11 cellular contexts compared by ENCODE assay signal in genomic region chr6:30358340-30358679, GRCh38. TPM values are rescaled to one million over a fixed set of nuclear protein-coding genes. Genes with fewer than 3 reads are reported as not detected.
DNase-seq lines count a peak whose midpoint lies in the region; ATAC-seq, FAIRE-seq and TF ChIP-seq lines count a peak whose summit lies in the region.
"Had no signal": no experiment of that assay in that cellular context is flagged by ENCODE, and none has a peak within 500 bp of the region (broad histone marks: within the 10 kb centered on the region; RNA-seq: fewer than 3 reads in every experiment).

No MANE protein-coding gene starts in this region.

- no peak overlapping the region for H3K27ac Mint-ChIP-seq in stimulated activated naive CD8-positive, alpha-beta T cell treated with anti-CD3 and anti-CD28 coated beads, Interleukin-15, Interleukin-2, amounts not matched to agents 100 ng/mL and 50 ng/mL, for 24 hours
- H3K27ac Mint-ChIP-seq in natural killer cell, result no peak overlapping the region
- H3K27ac Mint-ChIP-seq in Caco-2 (ENCODE audit: unreplicated experiment), result no peak overlapping the region

- peaks cover 0 to 6% (median 2%) of the 10 kb centered on the region in 4 experiments; a peak in 4 of 7 replicates for H3K4me1 ChIP-seq in H1 (replicated peaks in 1 of 4; ENCODE audit: control insufficient read depth in 3 of 4, insufficient read depth in 4 of 4, low read length in 3 of 4)
- no peaks in the 10 kb centered on the region for H3K4me1 ChIP-seq in Caco-2
- H3K4me1 ChIP-seq: BLaER1, gastrocnemius medialis had no signal

- no peaks in the 10 kb centered on the region for H3K4me1 Mint-ChIP-seq in stimulated activated naive CD8-positive, alpha-beta T cell treated with anti-CD3 and anti-CD28 coated beads, Interleukin-15, Interleukin-2, amounts not matched to agents 100 ng/mL and 50 ng/mL, for 24 hours (ENCODE audit: low read depth)
- H3K4me1 Mint-ChIP-seq in natural killer cell (peaks cover 6 to 9% of the 10 kb centered on the region in 2 donors), Caco-2 (ENCODE audit: low read depth, unreplicated experiment) (no peaks in the 10 kb centered on the region)

- H4K91ac ChIP-seq in H1 (replicated peaks; ENCODE audit: insufficient read length, low read length), result no peak overlapping the region

- H3K23ac ChIP-seq in H1 (ENCODE audit: insufficient read length), result no peak overlapping the region

- intact Hi-C loops in natural killer cell (cut with micrococcal nuclease), result no loop called here
- intact Hi-C loops in Caco-2 (cut with micrococcal nuclease; ENCODE audit: unreplicated experiment), result loop anchor here (5.0 kb wide), 1 partner anchor 121 kb away; no protein-coding TSS in a partner anchor

- TF ChIP-seq CTCF in H1 (IDR thresholded peaks at IDR 0.05; ENCODE audit: control extremely low read depth in 1 of 3, insufficient read depth in 1 of 3, low read depth in 1 of 3, low read length in 3 of 3), result no peak
- TF ChIP-seq CTCF in natural killer cell (IDR thresholded peaks at IDR 0.05), result no peak
- no peak for TF ChIP-seq CTCF in Caco-2 (IDR thresholded peaks at IDR 0.05; ENCODE audit: insufficient read depth in 1 of 2, low read depth in 1 of 2, low read length in 1 of 2, severe bottlenecking in 1 of 2, unreplicated experiment in 1 of 2)

- no peak overlapping the region for H3K56ac ChIP-seq in H1 (replicated peaks; ENCODE audit: insufficient read length, low read depth, low read length)

- H2BK120ac ChIP-seq in H1 (replicated peaks; ENCODE audit: low read depth, low read length), result no peak overlapping the region

- peak overlapping the region; percentile 95; the same call in 1 of the 2 replicates for H2AFZ ChIP-seq in H1 (ENCODE audit: low read length)

- no peak overlapping the region for H4K8ac ChIP-seq in H1 (ENCODE audit: extremely low read depth, insufficient read depth, low read length)

- no peak overlapping the region for H2AK5ac ChIP-seq in H1 (ENCODE audit: low read depth, low read length)

- no peak overlapping the region for H4K5ac ChIP-seq in H1 (ENCODE audit: insufficient read length, low read depth, low read length)

- H2BK12ac ChIP-seq in H1 (ENCODE audit: low read depth, low read length), result no peak overlapping the region

- CTCF ChIA-PET in H1 (lab: Charles Lee; ENCODE audit: partially characterized antibody), result interaction anchor here (0.7 to 3.6 kb wide), 18 partner anchors 9 to 145 kb away, joined by 3 to 32 read pairs (median 4); partner anchors contain the start of genes TRIM26 and TRIM39
- CTCF ChIA-PET in Caco-2 (lab: Charles Lee), result interaction anchor here (1.0 to 1.4 kb wide), 2 partner anchors 40 to 95 kb away, joined by 4 to 5 read pairs; no protein-coding TSS in a partner anchor

- H2BK15ac ChIP-seq in H1 (ENCODE audit: low read length), result no peak overlapping the region

- peaks cover 5% of the 10 kb centered on the region for H3K23me2 ChIP-seq in H1 (ENCODE audit: low read depth, low read length)

- H4K20me1 ChIP-seq in H1 (replicated peaks in 1 of 2; ENCODE audit: control insufficient read depth in 1 of 2, insufficient read depth in 2 of 2, low read length in 2 of 2), result no peaks in the 10 kb centered on the region
- H4K20me1 ChIP-seq: BLaER1 had no signal

- no peak overlapping the region for H3K4ac ChIP-seq in H1 (replicated peaks; ENCODE audit: insufficient read length, low read depth, low read length)

- no peak for TF ChIP-seq EP300 in H1 (IDR thresholded peaks at IDR 0.05; ENCODE audit: borderline replicate concordance in 1 of 2, low read depth in 2 of 2, low read length in 2 of 2)

- H3K4me2 ChIP-seq in H1 (ENCODE audit: insufficient read depth in 1 of 2, low read depth in 2 of 2, low read length in 2 of 2), result peak overlapping the region; percentile 86 to 89

- WGBS in H1 (ENCODE audit: extremely low coverage in 1 of 2, insufficient coverage in 1 of 2, insufficient read length in 1 of 2, insufficient replicate concordance in 2 of 2, low coverage in 1 of 2, low lambda C conversion rate in 2 of 2, missing lambda C conversion rate in 1 of 2), 2 experiments, result 21% methylated on average over 9 of the region's 9 CpGs; no CpG with 5 or more reads in 1 of the 2 experiments

- no peaks in the 10 kb centered on the region for H3K36me3 ChIP-seq in H1 (ENCODE audit: control insufficient read depth in 2 of 4, insufficient read depth in 4 of 4, low read length in 3 of 4)
- H3K36me3 ChIP-seq in Caco-2 (ENCODE audit: control insufficient read depth, insufficient read depth, low read length), result no peaks in the 10 kb centered on the region
- H3K36me3 ChIP-seq: BLaER1, gastrocnemius medialis had no signal

- POLR2A ChIA-PET in H1 (lab: Charles Lee; ENCODE audit: partially characterized antibody) (interaction anchor here (0.7 to 2.1 kb wide), 7 partner anchors 11 to 144 kb away, joined by 3 to 8 read pairs (median 4); partner anchors contain the start of genes TRIM26 and TRIM39), Caco-2 (lab: Charles Lee) (no interaction called here)

- H3K4me3 Mint-ChIP-seq in stimulated activated naive CD8-positive, alpha-beta T cell treated with anti-CD3 and anti-CD28 coated beads, Interleukin-15, Interleukin-2, amounts not matched to agents 100 ng/mL and 50 ng/mL, for 24 hours, result peak overlapping the region; percentile 83
- H3K4me3 Mint-ChIP-seq in natural killer cell, result peak overlapping the region; percentile 82
- no peak overlapping the region for H3K4me3 Mint-ChIP-seq in Caco-2 (ENCODE audit: unreplicated experiment)

- no peaks in the 10 kb centered on the region for H3K9me3 Mint-ChIP-seq in stimulated activated naive CD8-positive, alpha-beta T cell treated with anti-CD3 and anti-CD28 coated beads, Interleukin-15, Interleukin-2, amounts not matched to agents 100 ng/mL and 50 ng/mL, for 24 hours
- H3K9me3 Mint-ChIP-seq in natural killer cell (no peaks in the 10 kb centered on the region), Caco-2 (ENCODE audit: unreplicated experiment) (no peaks in the 10 kb centered on the region)

- ATAC-seq in stimulated activated naive CD8-positive, alpha-beta T cell treated with anti-CD3 and anti-CD28 coated beads, Interleukin-15, Interleukin-2, amounts not matched to agents 100 U/mL and 50 U/mL, for 24 hours, result no peak
- ATAC-seq in natural killer cell, result no peak
- ATAC-seq in HG02938 (IDR thresholded peaks at IDR 0.05; ENCODE audit: unreplicated experiment), result no peak

- peaks cover 69% of the 10 kb centered on the region for H3K27me3 Mint-ChIP-seq in stimulated activated naive CD8-positive, alpha-beta T cell treated with anti-CD3 and anti-CD28 coated beads, Interleukin-15, Interleukin-2, amounts not matched to agents 100 ng/mL and 50 ng/mL, for 24 hours
- H3K27me3 Mint-ChIP-seq in natural killer cell (ENCODE audit: low read depth in 2 of 2), result peaks cover 56 to 62% of the 10 kb centered on the region in 2 donors
- H3K27me3 Mint-ChIP-seq in Caco-2 (ENCODE audit: insufficient read depth, unreplicated experiment), result peaks cover 22% of the 10 kb centered on the region

- no peak overlapping the region for H3K27ac ChIP-seq in H1 (ENCODE audit: low read depth, low read length)
- H3K27ac ChIP-seq: BLaER1, gastrocnemius medialis, KMS-11 had no signal

- no peak for FAIRE-seq in H1 (lab: Jason Lieb, UNC)

- H3K79me2 ChIP-seq in H1 (ENCODE audit: control insufficient read depth in 1 of 2, insufficient read depth in 2 of 2, low read length in 2 of 2), result no peaks in the 10 kb centered on the region

- no peak overlapping the region for H2BK20ac ChIP-seq in H1 (ENCODE audit: low read length)

- TF ChIP-seq POLR2A in H1 (IDR thresholded peaks at IDR 0.05; ENCODE audit: control extremely low read depth in 1 of 2, low read depth in 2 of 2, low read length in 2 of 2), result no peak

- no TSS peak for BruUV-seq in Caco-2 (replicated peaks; lab: Mats Ljungman, UMichigan)

- H3K14ac ChIP-seq in H1 (ENCODE audit: insufficient read length), result no peak overlapping the region

- H3K4me3 ChIP-seq in H1 (ENCODE audit: extremely low read depth in 1 of 4, insufficient read depth in 2 of 4, low read depth in 3 of 4, low read length in 4 of 4), result peak overlapping the region; percentile 51 to 80 (median 76)
- no peak overlapping the region for H3K4me3 ChIP-seq in Caco-2 (ENCODE audit: low read depth, low read length)
- H3K4me3 ChIP-seq: BLaER1 had no signal

- no peak for TF ChIP-seq RAD21 in H1 (IDR thresholded peaks at IDR 0.05 in 1 of 2, conservative IDR thresholded peaks at IDR 0.05 in 1 of 2; ENCODE audit: low read depth in 2 of 2, low read length in 2 of 2)

- H3K9me3 ChIP-seq in H1 (ENCODE audit: insufficient read depth in 2 of 2, low read depth in 1 of 2, low read length in 1 of 2), result no peaks in the 10 kb centered on the region
- H3K9me3 ChIP-seq in Caco-2, result no peaks in the 10 kb centered on the region
- H3K9me3 ChIP-seq: BLaER1, gastrocnemius medialis had no signal

- no peak for DNase-seq in stimulated activated naive CD8-positive, alpha-beta T cell treated with anti-CD3 and anti-CD28 coated beads, Interleukin-15, Interleukin-2, amounts not matched to agents 100 U/mL and 50 U/mL, for 24 hours
- DNase-seq in H1 (ENCODE audit: low read depth in 1 of 2, low spot score in 2 of 2) (no peak), natural killer cell (no peak), NCI-H187 treated with DMSO at 0.1 percent for 48 hours (lab: John Stamatoyannopoulos, UW) (no peak), Caco-2 (no peak), NCI-H774 (lab: John Stamatoyannopoulos, UW) (no peak)
- DNase-seq: gastrocnemius medialis had no signal

- H2BK5ac ChIP-seq in H1 (ENCODE audit: low read depth, low read length), result no peak overlapping the region

- no peak overlapping the region; a peak in 2 of 7 replicates for H3K9ac ChIP-seq in H1 (replicated peaks in 1 of 4; ENCODE audit: extremely low read depth in 1 of 4, low read depth in 3 of 4, low read length in 3 of 4)
- H3K9ac ChIP-seq: BLaER1, KMS-11 had no signal

- no peaks in the 10 kb centered on the region for H3K79me1 ChIP-seq in H1 (ENCODE audit: low read depth, low read length)

- H3K36me3 Mint-ChIP-seq in stimulated activated naive CD8-positive, alpha-beta T cell treated with anti-CD3 and anti-CD28 coated beads, Interleukin-15, Interleukin-2, amounts not matched to agents 100 ng/mL and 50 ng/mL, for 24 hours (ENCODE audit: low read depth), result no peaks in the 10 kb centered on the region
- H3K36me3 Mint-ChIP-seq in natural killer cell, result no peaks in the 10 kb centered on the region
- no peaks in the 10 kb centered on the region for H3K36me3 Mint-ChIP-seq in Caco-2 (ENCODE audit: insufficient read depth, unreplicated experiment)

- H3K27me3 ChIP-seq in H1 (replicated peaks in 1 of 4; ENCODE audit: control insufficient read depth in 3 of 4, extremely low read depth in 1 of 4, insufficient read depth in 3 of 4, low read length in 3 of 4) (peaks cover 0 to 4% (median 2%) of the 10 kb centered on the region in 4 experiments; a peak in 3 of 7 replicates), Caco-2 (replicated peaks; ENCODE audit: control insufficient read depth, insufficient read depth, low read length) (no peaks in the 10 kb centered on the region; the same call in 1 of the 2 replicates)

- H3K18ac ChIP-seq in H1 (ENCODE audit: extremely low read depth, low read length), result no peak overlapping the region

RNA-seq across cellular contexts. Expression of gene RPP21, which starts 13.4 kb away (rescaled TPM):
- 62.6 and 63.0 TPM in 2 replicates for total RNA-seq in H1 (2021; fragmentation: NEBNext Ultra II Directional; extraction: Animal tissue kit (Norgen Biotek cat#: 25700))
- 219 and 327 TPM in 2 replicates for polyA plus RNA-seq in H1 (2011; rRNA removed)
- polyA plus RNA-seq in H1 (2011; cell fraction: cytosol; rRNA removed), result 175 TPM
- 191 TPM for polyA plus RNA-seq in H1 (2011; cell fraction: nucleus; rRNA removed)
- polyA plus RNA-seq in H1 (2012, experiment 1 of 2), result 68.2 to 121 TPM (median 110 TPM) in 4 replicates
- polyA plus RNA-seq in H1 (2012, experiment 2 of 2), result 312 TPM
- polyA plus RNA-seq in H1 (2013, experiment 1 of 2), result 163 TPM
- polyA plus RNA-seq in H1 (2013, experiment 2 of 2), result 144 TPM
- polyA minus RNA-seq in H1 (2011; rRNA and poly(A)+ RNA removed), result 12.0 and 15.1 TPM in 2 replicates
- polyA minus RNA-seq in H1 (2011; cell fraction: cytosol; rRNA and poly(A)+ RNA removed), result 16.0 TPM
- 22.2 TPM for polyA minus RNA-seq in H1 (2011; cell fraction: nucleus; rRNA and poly(A)+ RNA removed)
- total RNA-seq in natural killer cell (10 to 100 TPM; 24.6 to 33.3 (median 31.4) TPM), Caco-2 (2022) (44.2 and 47.5 TPM in 2 replicates)

RNA-seq across cellular contexts. Expression of gene TRIM39, which starts 31.6 kb away (rescaled TPM):
- 24.2 and 26.1 TPM in 2 replicates for total RNA-seq in H1 (2021; fragmentation: NEBNext Ultra II Directional; extraction: Animal tissue kit (Norgen Biotek cat#: 25700))
- polyA plus RNA-seq in H1 (2011; rRNA removed), result 7.3 and 9.8 TPM in 2 replicates
- polyA plus RNA-seq in H1 (2011; cell fraction: cytosol; rRNA removed), result 11.9 TPM
- 30.9 TPM for polyA plus RNA-seq in H1 (2011; cell fraction: nucleus; rRNA removed)
- polyA plus RNA-seq in H1 (2012, experiment 1 of 2), result 15.4 to 18.1 TPM (median 16.1 TPM) in 4 replicates
- polyA plus RNA-seq in H1 (2012, experiment 2 of 2), result 6.2 TPM
- 14.4 TPM for polyA plus RNA-seq in H1 (2013, experiment 1 of 2)
- 14.3 TPM for polyA plus RNA-seq in H1 (2013, experiment 2 of 2)
- polyA minus RNA-seq in H1 (2011; rRNA and poly(A)+ RNA removed), result 11.5 and 13.4 TPM in 2 replicates
- 9.2 TPM for polyA minus RNA-seq in H1 (2011; cell fraction: cytosol; rRNA and poly(A)+ RNA removed)
- 16.0 TPM for polyA minus RNA-seq in H1 (2011; cell fraction: nucleus; rRNA and poly(A)+ RNA removed)
- total RNA-seq in natural killer cell (10 to 100 TPM; 32.1 to 40.1 (median 38.5) TPM), Caco-2 (2022) (12.7 and 14.5 TPM in 2 replicates)
